19 cellular contexts compared by ENCODE assay signal in the genomic region with DNA sequence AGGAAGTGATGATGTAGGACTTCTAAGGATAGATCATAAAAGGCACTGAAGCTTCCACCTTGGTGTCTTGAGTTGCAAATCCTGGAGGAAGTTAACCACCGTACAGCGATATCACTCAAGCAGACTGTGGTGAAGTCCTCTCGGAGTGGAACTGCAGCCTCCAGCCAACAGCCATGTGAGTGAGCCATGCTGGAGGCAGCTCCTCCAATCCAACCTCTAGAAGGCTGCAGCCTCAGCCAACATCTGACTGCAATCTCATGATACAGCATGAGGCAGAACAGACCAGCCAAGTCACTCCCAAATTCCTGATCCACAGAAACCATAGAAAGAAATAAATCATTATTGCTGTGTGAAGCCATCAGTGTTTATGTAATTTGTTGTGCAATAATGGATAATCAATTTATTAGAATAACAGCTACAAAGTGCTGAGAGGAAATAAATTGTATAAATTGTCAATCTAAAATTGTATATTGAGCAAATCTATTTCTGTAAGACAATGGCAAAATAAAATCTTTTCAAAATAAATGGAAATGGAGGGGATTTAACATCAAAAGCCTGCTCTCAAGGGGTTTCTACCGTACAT.
"Had no signal": no experiment of that assay in that cellular context is flagged by ENCODE, and none has a peak within 500 bp of the region (broad histone marks: within the 10 kb centered on the region; RNA-seq: fewer than 3 reads in every experiment).

No MANE protein-coding gene starts in this region.

- H3K4me1 Mint-ChIP-seq: WTC11 had no signal

- H3K4me3 ChIP-seq: heart right ventricle, thyroid gland had no signal

- H3K27me3 Mint-ChIP-seq: activated CD4-positive, alpha-beta memory T cell treated with anti-CD3 and anti-CD28 coated beads for 36 hours; activated CD4-positive, alpha-beta T cell treated with anti-CD3 and anti-CD28 coated beads for 36 hours had no signal

- H3K27ac ChIP-seq: heart right ventricle, thyroid gland had no signal

- H3K36me3 Mint-ChIP-seq: WTC11 had no signal

- ATAC-seq: activated CD4-positive, alpha-beta T cell treated with anti-CD3 and anti-CD28 coated beads for 36 hours; heart right ventricle; left colon; WTC11 had no signal

- DNase-seq: activated CD4-positive, alpha-beta memory T cell treated with anti-CD3 and anti-CD28 coated beads for 36 hours; activated CD4-positive, alpha-beta T cell treated with anti-CD3 and anti-CD28 coated beads for 36 hours; activated naive CD4-positive, alpha-beta T cell; activated naive CD8-positive, alpha-beta T cell treated with anti-CD3 and anti-CD28 coated beads, Interleukin-2, amount 10 ng/mL, durations not matched to agents 7 days and 5 days; activated T-cell treated with anti-CD3 and anti-CD28 coated beads, Interleukin-2, amount 50 U/mL, for 1 hour; amygdala; dermis blood vessel endothelial cell; effector CD8-positive, alpha-beta T cell; heart right ventricle; islet precursor cell; left colon; mesenchymal stem cell; occipital lobe; stimulated activated CD4-positive, alpha-beta T cell treated with anti-CD3 and anti-CD28 coated beads, Interleukin-4, amount 100 ng/mL, for 24 hours; stimulated activated naive CD4-positive, alpha-beta T cell treated with Interleukin-2 at 50 U/mL for 16 hours; substantia nigra; T-helper 9 cell; thyroid gland had no signal

- H3K9me3 ChIP-seq: thyroid gland had no signal

- H3K27ac Mint-ChIP-seq: activated CD4-positive, alpha-beta memory T cell treated with anti-CD3 and anti-CD28 coated beads for 36 hours; activated CD4-positive, alpha-beta T cell treated with anti-CD3 and anti-CD28 coated beads for 36 hours; activated naive CD8-positive, alpha-beta T cell treated with anti-CD3 and anti-CD28 coated beads, Interleukin-2, amount 10 ng/mL, durations not matched to agents 7 days and 5 days; WTC11 had no signal

- H3K9me3 Mint-ChIP-seq: activated CD4-positive, alpha-beta memory T cell treated with anti-CD3 and anti-CD28 coated beads for 36 hours; WTC11 had no signal

- H3K27me3 ChIP-seq: thyroid gland had no signal

- H3K4me3 Mint-ChIP-seq: activated CD4-positive, alpha-beta memory T cell treated with anti-CD3 and anti-CD28 coated beads for 36 hours; activated CD4-positive, alpha-beta T cell treated with anti-CD3 and anti-CD28 coated beads for 36 hours; activated naive CD8-positive, alpha-beta T cell treated with anti-CD3 and anti-CD28 coated beads, Interleukin-2, amount 10 ng/mL, durations not matched to agents 7 days and 5 days; WTC11 had no signal

- H3K36me3 ChIP-seq: heart right ventricle, thyroid gland had no signal
